Comparison of ENCODE assay signal across 1 cellular context in genomic region chr2:24971550-24972314, GRCh38.
TF ChIP-seq lines count a peak whose summit lies in the region.

DNAJC27 (minus strand) TSS chr2:24971955; CDS start chr2:24971904, 51 bp downstream.

TF ChIP-seq in K562, 482 proteins besides CTCF, POLR2A, EP300 and RAD21 (continued from another document and continues in another):
- TF ChIP-seq ATF2 (CRISPR knock-in tag; IDR thresholded peaks at IDR 0.05) (peak; percentile 97), SAP30 (IDR thresholded peaks at IDR 0.05; ENCODE audit: borderline replicate concordance, insufficient read depth, low read depth, low read length, poor library complexity, severe bottlenecking) (peak; percentile 49), FOXA3 (CRISPR knock-in tag; conservative IDR thresholded peaks at IDR 0.05 in 1 of 2, IDR thresholded peaks at IDR 0.05 in 1 of 2) (no peak), CHD2 (IDR thresholded peaks at IDR 0.05; ENCODE audit: low read depth, low read length) (peak; percentile 99), NFXL1 (CRISPR knock-in tag; IDR thresholded peaks at IDR 0.05) (no peak), RBM22 (IDR thresholded peaks at IDR 0.05; ENCODE audit: low read depth, low read length, poor library complexity, severe bottlenecking) (peak; percentile 22), CEBPZ (IDR thresholded peaks at IDR 0.05; ENCODE audit: borderline replicate concordance, low read depth, low read length) (no peak), LCOR (CRISPR knock-in tag; IDR thresholded peaks at IDR 0.05) (peak; percentile 77), ATF4 (CRISPR knock-in tag; IDR thresholded peaks at IDR 0.05) (no peak), MTA1 (IDR thresholded peaks at IDR 0.05; ENCODE audit: borderline replicate concordance) (peak; percentile 75), MNT (conservative IDR thresholded peaks at IDR 0.05) (peak; percentile 75 to 89), KHSRP (IDR thresholded peaks at IDR 0.05) (0 out of 2 replicates have a peak, but pooled peaks have one; percentile 53), EGR1 (conservative IDR thresholded peaks at IDR 0.05) (peak; percentile 98), CREB1 (IDR thresholded peaks at IDR 0.05) (peak; percentile 93), CREB1 (CRISPR knock-in tag; IDR thresholded peaks at IDR 0.05) (peak; percentile 96), ZBTB11 (CRISPR knock-in tag; IDR thresholded peaks at IDR 0.05) (peak in 1 of 3 experiments; percentile 38; a peak in 1 of 6 replicates), MGA (IDR thresholded peaks at IDR 0.05) (no peak; the same call in none of the 2 replicates), PRMT5 (CRISPR knock-in tag; IDR thresholded peaks at IDR 0.05) (peak; percentile 19; the same call in 1 of the 2 replicates), SRF (CRISPR knock-in tag; IDR thresholded peaks at IDR 0.05) (0 out of 4 replicates have a peak, but pooled peaks of 1 of the 2 experiments have one; percentile 56), TBL1XR1 (IDR thresholded peaks at IDR 0.05; ENCODE audit: low read length in 2 of 2) (0 out of 4 replicates have a peak, but pooled peaks of 1 of the 2 experiments have one; percentile 10)
